20 cellular contexts compared by ENCODE assay signal in the genomic region with DNA sequence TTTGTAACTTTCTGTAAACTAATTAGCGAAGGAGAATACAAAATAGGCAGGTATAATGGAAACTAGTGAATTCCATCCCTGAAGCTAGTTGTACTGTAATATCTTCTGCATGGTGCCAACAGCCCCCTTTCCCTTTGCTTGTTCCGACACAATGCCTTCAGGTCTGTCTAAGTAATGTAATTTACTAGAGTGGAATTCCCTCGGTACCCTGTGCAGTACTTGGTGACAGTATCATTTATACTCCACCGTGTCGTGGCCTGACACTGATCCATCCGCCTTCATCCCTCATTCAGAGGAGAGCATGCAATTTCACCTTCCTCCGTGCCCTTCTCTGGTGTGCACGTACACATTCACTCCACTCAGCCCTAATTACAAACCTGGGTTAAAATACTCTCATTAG.
"Had no signal": no experiment of that assay in that cellular context is flagged by ENCODE, and none has a peak within 500 bp of the region (broad histone marks: within the 10 kb centered on the region; RNA-seq: fewer than 3 reads in every experiment).

No MANE protein-coding gene starts in this region.

- H3K9me3 Mint-ChIP-seq: dendritic cell treated with granulocyte-macrophage colony-stimulating factor and Interleukin-4, amounts not matched to agents 40 ng/mL and 50 ng/mL, for 4 days had no signal

- DNase-seq: activated CD4-positive, CD25-positive, alpha-beta regulatory T cell treated with anti-CD3 and anti-CD28 coated beads, Interleukin-2, amount 50 U/mL, for 72 hours; activated CD8-positive, alpha-beta memory T cell treated with anti-CD3 and anti-CD28 coated beads, Interleukin-2, amount 50 U/mL, for 4 hours; activated effector memory CD4-positive, alpha-beta T cell treated with Interleukin-2 at 50 U/mL for 16 hours; adrenal gland; effector CD8-positive, alpha-beta T cell; gastrocnemius medialis; head of caudate nucleus; kidney; left ventricle myocardium inferior; stimulated activated CD4-positive, alpha-beta T cell treated with anti-CD3 and anti-CD28 coated beads, Interleukin-2, amount 100 ng/mL, for 24 hours; SW 1271; T-helper 2 cell; upper lobe of left lung had no signal

- H3K27ac ChIP-seq: adrenal gland, cardiac muscle cell, gastrocnemius medialis, left ventricle myocardium inferior, prostate gland, right atrium auricular region, thoracic aorta, upper lobe of left lung, VCaP had no signal

- ATAC-seq: esophagus mucosa, gastrocnemius medialis had no signal

- H3K4me3 ChIP-seq: adrenal gland, cardiac muscle cell, gastrocnemius medialis, left ventricle myocardium inferior, prostate gland, right atrium auricular region, thoracic aorta, upper lobe of left lung had no signal

- H3K4me3 Mint-ChIP-seq: dendritic cell treated with granulocyte-macrophage colony-stimulating factor and Interleukin-4, amounts not matched to agents 40 ng/mL and 50 ng/mL, for 4 days had no signal

- H3K9me3 ChIP-seq: adrenal gland, gastrocnemius medialis, left ventricle myocardium inferior, prostate gland, right atrium auricular region, thoracic aorta, upper lobe of left lung had no signal

- H3K4me1 ChIP-seq: adrenal gland, left ventricle myocardium inferior, prostate gland, right atrium auricular region, upper lobe of left lung had no signal

- H3K36me3 ChIP-seq: adrenal gland, cardiac muscle cell, gastrocnemius medialis, left ventricle myocardium inferior, prostate gland, right atrium auricular region, thoracic aorta, upper lobe of left lung had no signal

- H3K27ac Mint-ChIP-seq: dendritic cell treated with granulocyte-macrophage colony-stimulating factor and Interleukin-4, amounts not matched to agents 40 ng/mL and 50 ng/mL, for 4 days had no signal

- H3K27me3 ChIP-seq: adrenal gland, cardiac muscle cell, gastrocnemius medialis, right atrium auricular region, upper lobe of left lung had no signal
